ENCODE assay signal across 28 cellular contexts in the genomic region with DNA sequence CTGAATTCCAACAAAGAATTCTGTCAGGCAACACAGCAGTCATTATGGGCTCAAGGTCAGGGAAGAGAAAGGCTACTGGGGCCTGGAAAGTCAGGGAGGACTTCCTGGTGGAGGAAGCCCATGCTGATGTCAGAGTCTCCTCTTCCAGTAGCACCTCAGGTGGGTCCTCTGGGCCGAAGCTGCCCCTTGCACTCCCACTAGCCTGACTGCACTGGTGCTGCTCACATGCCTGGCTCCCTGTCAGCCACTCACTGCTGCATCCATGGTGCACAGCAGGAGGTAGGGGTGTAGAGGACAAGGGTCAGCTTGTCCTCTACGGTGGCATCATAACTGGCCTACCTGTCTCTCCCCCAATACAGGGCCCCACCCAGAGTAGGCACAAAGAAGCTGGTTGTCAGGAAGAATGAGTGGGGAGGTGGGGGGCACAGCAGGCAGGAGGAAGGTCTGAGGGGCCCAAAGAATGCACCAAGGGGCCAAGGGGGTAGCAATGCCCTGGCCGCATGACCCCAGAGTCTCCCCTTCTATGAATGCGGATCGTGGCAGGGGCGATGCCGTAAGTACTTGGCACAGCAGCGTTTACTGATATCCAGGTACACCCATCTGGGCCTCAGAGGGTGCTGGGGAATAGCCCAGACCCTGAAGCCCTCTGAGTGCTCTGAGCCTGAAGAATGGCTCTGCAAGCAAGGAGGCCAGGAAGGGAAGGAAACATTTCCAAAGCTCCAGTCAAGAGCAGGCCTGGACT.
"Had no signal": no experiment of that assay in that cellular context is flagged by ENCODE, and none has a peak within 500 bp of the region (broad histone marks: within the 10 kb centered on the region; RNA-seq: fewer than 3 reads in every experiment).

No MANE protein-coding gene starts in this region.

- H3K27ac ChIP-seq: adrenal gland, breast epithelium, KMS-11, PC-9, SJCRH30, VCaP had no signal

- H3K9me3 Mint-ChIP-seq: activated CD4-positive, alpha-beta memory T cell treated with anti-CD3 and anti-CD28 coated beads, Interleukin-2, amount 10 ng/mL, durations not matched to agents 7 days and 5 days; activated naive CD4-positive, alpha-beta T cell treated with anti-CD3 and anti-CD28 coated beads, Interleukin-2, amount 10 ng/mL, durations not matched to agents 7 days and 5 days; activated naive CD8-positive, alpha-beta T cell treated with anti-CD3 and anti-CD28 coated beads for 36 hours; activated T-cell treated with anti-CD3 and anti-CD28 coated beads, Interleukin-2, amount 50 U/mL, for 72 hours; activated T-helper 2 cell treated with anti-CD3 and anti-CD28 coated beads, Interferon-gamma antibody, Interleukin-2, Interleukin-4, amounts not matched to agents 10 μg/mL and 5 μg/mL and 100 μg/mL, durations not matched to agents 14 hours and 24 hours and 36 hours; central memory CD8-positive, alpha-beta T cell; IgD-negative memory B cell had no signal

- H3K4me1 ChIP-seq: adrenal gland, breast epithelium had no signal

- H3K4me2 ChIP-seq: KMS-11, PC-9, SK-N-SH had no signal

- H3K9me3 ChIP-seq: adrenal gland, breast epithelium, MG63, SJCRH30, SK-N-SH had no signal

- H3K9ac ChIP-seq: KMS-11, SK-N-SH had no signal

- H3K4me3 ChIP-seq: adrenal gland, breast epithelium, MG63, PC-9, SJCRH30 had no signal

- H3K27me3 ChIP-seq: adrenal gland, breast epithelium, MG63 had no signal

- H3K4me3 Mint-ChIP-seq: activated CD4-positive, alpha-beta memory T cell treated with anti-CD3 and anti-CD28 coated beads, Interleukin-2, amount 10 ng/mL, durations not matched to agents 7 days and 5 days; activated CD4-positive, alpha-beta T cell treated with anti-CD3 and anti-CD28 coated beads for 36 hours; activated naive CD4-positive, alpha-beta T cell treated with anti-CD3 and anti-CD28 coated beads, Interleukin-2, amount 10 ng/mL, durations not matched to agents 7 days and 5 days; activated naive CD8-positive, alpha-beta T cell treated with anti-CD3 and anti-CD28 coated beads for 36 hours; activated T-cell treated with anti-CD3 and anti-CD28 coated beads, Interleukin-2, amount 50 U/mL, for 72 hours; central memory CD8-positive, alpha-beta T cell; IgD-negative memory B cell had no signal

- H3K27ac Mint-ChIP-seq: activated CD4-positive, alpha-beta memory T cell treated with anti-CD3 and anti-CD28 coated beads, Interleukin-2, amount 10 ng/mL, durations not matched to agents 7 days and 5 days; activated CD4-positive, alpha-beta T cell treated with anti-CD3 and anti-CD28 coated beads for 36 hours; activated naive CD4-positive, alpha-beta T cell treated with anti-CD3 and anti-CD28 coated beads, Interleukin-2, amount 10 ng/mL, durations not matched to agents 7 days and 5 days; activated naive CD8-positive, alpha-beta T cell treated with anti-CD3 and anti-CD28 coated beads for 36 hours; activated T-cell treated with anti-CD3 and anti-CD28 coated beads, Interleukin-2, amount 50 U/mL, for 72 hours; activated T-helper 2 cell treated with anti-CD3 and anti-CD28 coated beads, Interferon-gamma antibody, Interleukin-2, Interleukin-4, amounts not matched to agents 10 μg/mL and 5 μg/mL and 100 μg/mL, durations not matched to agents 14 hours and 24 hours and 36 hours; IgD-negative memory B cell had no signal

- H3K27me3 Mint-ChIP-seq: activated naive CD8-positive, alpha-beta T cell treated with anti-CD3 and anti-CD28 coated beads for 36 hours had no signal

- DNase-seq: activated CD4-positive, alpha-beta memory T cell treated with anti-CD3 and anti-CD28 coated beads, Interleukin-2, amount 10 ng/mL, durations not matched to agents 7 days and 5 days; activated CD4-positive, alpha-beta T cell treated with anti-CD3 and anti-CD28 coated beads for 36 hours; activated CD4-positive, alpha-beta T cell treated with anti-CD3 and anti-CD28 coated beads, Interleukin-2, amount 50 U/mL, for 1 hour; activated CD8-positive, alpha-beta memory T cell treated with anti-CD3 and anti-CD28 coated beads, Interleukin-2, amount 50 U/mL, for 4 hours; activated gamma-delta T cell treated with Interleukin-2 at 50 U/mL for 16 hours; activated naive CD4-positive, alpha-beta T cell treated with anti-CD3 and anti-CD28 coated beads, Interleukin-2, amount 10 ng/mL, durations not matched to agents 7 days and 5 days; activated naive CD8-positive, alpha-beta T cell treated with anti-CD3 and anti-CD28 coated beads for 36 hours; activated T-cell treated with anti-CD3 and anti-CD28 coated beads, Interleukin-2, amount 50 U/mL, for 72 hours; adrenal gland; anterior cingulate cortex; MG63; NCI-H1105; NCI-H1436; NCI-H1694 treated with DMSO at 0.1 percent for 48 hours; NCI-H2081 treated with DMSO at 0.1 percent for 48 hours; NCI-H446; NCI-H524; PC-9; Right ventricle myocardium superior; SJCRH30; SK-N-SH; T-helper 1 cell had no signal

- H3K36me3 Mint-ChIP-seq: activated naive CD4-positive, alpha-beta T cell treated with anti-CD3 and anti-CD28 coated beads, Interleukin-2, amount 10 ng/mL, durations not matched to agents 7 days and 5 days; activated naive CD8-positive, alpha-beta T cell treated with anti-CD3 and anti-CD28 coated beads for 36 hours; IgD-negative memory B cell had no signal

- ATAC-seq: activated CD4-positive, alpha-beta T cell treated with anti-CD3 and anti-CD28 coated beads for 36 hours; activated T-cell treated with anti-CD3 and anti-CD28 coated beads, Interleukin-2, amount 50 U/mL, for 72 hours had no signal

- H3K36me3 ChIP-seq: adrenal gland, breast epithelium, MG63, SJCRH30 had no signal

- H3K4me1 Mint-ChIP-seq: activated CD4-positive, alpha-beta memory T cell treated with anti-CD3 and anti-CD28 coated beads, Interleukin-2, amount 10 ng/mL, durations not matched to agents 7 days and 5 days; activated CD4-positive, alpha-beta T cell treated with anti-CD3 and anti-CD28 coated beads for 36 hours; activated naive CD4-positive, alpha-beta T cell treated with anti-CD3 and anti-CD28 coated beads, Interleukin-2, amount 10 ng/mL, durations not matched to agents 7 days and 5 days; activated naive CD8-positive, alpha-beta T cell treated with anti-CD3 and anti-CD28 coated beads for 36 hours; IgD-negative memory B cell had no signal

- H2AFZ ChIP-seq: PC-9 had no signal
